ENCODE assay signal across 25 cellular contexts in the genomic region with DNA sequence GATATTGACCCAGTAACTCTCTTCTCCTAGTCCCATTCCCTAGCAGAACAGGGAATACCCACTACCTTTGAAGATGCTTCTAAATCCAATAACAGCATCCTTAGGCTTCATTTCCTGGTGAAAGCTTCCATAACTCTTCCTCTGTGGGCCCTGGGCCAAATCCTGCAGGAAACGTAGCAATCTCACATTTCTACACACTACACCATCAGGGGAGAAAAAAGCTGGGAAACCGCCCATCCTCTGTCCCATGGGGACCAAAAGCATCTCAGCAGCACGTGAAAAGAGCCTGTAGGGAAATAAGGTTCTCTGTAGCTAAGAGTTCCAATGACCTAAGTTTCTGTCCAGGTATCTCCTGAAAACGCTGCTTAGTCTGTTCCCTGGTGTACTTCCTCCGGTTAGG.
DNase-seq lines count a peak whose midpoint lies in the region; ATAC-seq and TF ChIP-seq lines count a peak whose summit lies in the region.
"Had no signal": no experiment of that assay in that cellular context is flagged by ENCODE, and none has a peak within 500 bp of the region (broad histone marks: within the 10 kb centered on the region; RNA-seq: fewer than 3 reads in every experiment).

No MANE protein-coding gene starts in this region.

- H3K27me3 Mint-ChIP-seq in endodermal cell (ENCODE audit: insufficient read depth) (peaks cover 16% of the 10 kb centered on the region), glutamatergic neuron (ENCODE audit: unreplicated experiment) (peaks cover 7% of the 10 kb centered on the region)

- no peak overlapping the region for H3K4me3 Mint-ChIP-seq in endodermal cell
- no peak overlapping the region for H3K4me3 Mint-ChIP-seq in glutamatergic neuron (ENCODE audit: unreplicated experiment)
- H3K4me3 Mint-ChIP-seq: B cell; CD14-positive monocyte; CD8-positive, alpha-beta memory T cell had no signal

- 48 to 81% methylated on average over 3 to 5 of the region's 5 CpGs for WGBS in endodermal cell (ENCODE audit: insufficient coverage in 1 of 2, insufficient read length in 1 of 2), 2 experiments
- 40 to 46% methylated on average over 5 of the region's 5 CpGs for WGBS in tibial nerve, 2 donors

- H3K4me1 ChIP-seq in endodermal cell (ENCODE audit: control insufficient read depth, insufficient read depth, low read length) (no peaks in the 10 kb centered on the region), tibial nerve (peaks cover 0 to 3% (median 0%) of the 10 kb centered on the region in 4 donors)

- no peak for TF ChIP-seq POLR2A in tibial nerve (IDR thresholded peaks at IDR 0.05)

- H3K27ac Mint-ChIP-seq in endodermal cell (no peak overlapping the region), glutamatergic neuron (ENCODE audit: unreplicated experiment) (peak overlapping the region; percentile 28)
- H3K27ac Mint-ChIP-seq: B cell, CD14-positive monocyte had no signal

- no peaks in the 10 kb centered on the region for H3K36me3 ChIP-seq in endodermal cell (ENCODE audit: control insufficient read depth, insufficient read depth, low read length)
- no peaks in the 10 kb centered on the region for H3K36me3 ChIP-seq in tibial nerve
- H3K36me3 ChIP-seq: MG63, SJSA1 had no signal

- H3K27me3 ChIP-seq in endodermal cell (ENCODE audit: control insufficient read depth, insufficient read depth, low read length, poor library complexity, severe bottlenecking) (peaks cover 12% of the 10 kb centered on the region), tibial nerve (no peaks in the 10 kb centered on the region)
- H3K27me3 ChIP-seq: MG63, SJSA1 had no signal

- H3K36me3 Mint-ChIP-seq in endodermal cell (ENCODE audit: low read depth) (no peaks in the 10 kb centered on the region), glutamatergic neuron (ENCODE audit: unreplicated experiment) (no peaks in the 10 kb centered on the region)
- H3K36me3 Mint-ChIP-seq: CD14-positive monocyte had no signal

- peaks cover 15% of the 10 kb centered on the region for H3K4me1 Mint-ChIP-seq in endodermal cell
- peaks cover 2% of the 10 kb centered on the region for H3K4me1 Mint-ChIP-seq in glutamatergic neuron (ENCODE audit: low read depth, unreplicated experiment)

- H3K4me3 ChIP-seq in endodermal cell (ENCODE audit: low read length) (no peak overlapping the region), tibial nerve (no peak overlapping the region)
- H3K4me3 ChIP-seq: GM12878, MG63, PC-9, SJSA1 had no signal

- H3K9me3 Mint-ChIP-seq in endodermal cell: no peaks in the 10 kb centered on the region
- H3K9me3 Mint-ChIP-seq in glutamatergic neuron (ENCODE audit: unreplicated experiment): peaks cover 4% of the 10 kb centered on the region
- H3K9me3 Mint-ChIP-seq: CD14-positive monocyte; CD8-positive, alpha-beta memory T cell had no signal

- TF ChIP-seq EP300 in tibial nerve (IDR thresholded peaks at IDR 0.05): no peak

- H3K9ac ChIP-seq in endodermal cell (ENCODE audit: extremely low read depth, low read length, poor library complexity, severe bottlenecking): no peak overlapping the region

- no peaks in the 10 kb centered on the region for H3K9me3 ChIP-seq in endodermal cell (ENCODE audit: control insufficient read depth, low read length)
- H3K9me3 ChIP-seq in tibial nerve: no peaks in the 10 kb centered on the region
- H3K9me3 ChIP-seq: MG63, SJSA1 had no signal

- DNase-seq in NCI-H2171 treated with DMSO at 0.1 percent for 48 hours (lab: John Stamatoyannopoulos, UW) (peak; percentile 39), endodermal cell (peak; percentile 18), glutamatergic neuron (no peak), T-helper 9 cell (no peak), tibial nerve (ENCODE audit: low spot score in 2 of 2) (no peak)
- DNase-seq: CD8-positive, alpha-beta memory T cell; DMS 273 treated with DMSO at 0.1 percent for 48 hours; DMS79; EL; GDM1; KG1; NCI-H1105 treated with DMSO at 0.1 percent for 48 hours; NCI-H2029; NCI-H526; NCI-H82; PC-9; Right ventricle myocardium superior had no signal

- no peak for ATAC-seq in HG03439 (IDR thresholded peaks at IDR 0.05; ENCODE audit: unreplicated experiment)
- no peak for ATAC-seq in GM18867 (IDR thresholded peaks at IDR 0.05; ENCODE audit: unreplicated experiment)
- ATAC-seq: GM12878, HCT116 had no signal

- TF ChIP-seq CTCF in endodermal cell (conservative IDR thresholded peaks at IDR 0.05) (no peak), glutamatergic neuron (IDR thresholded peaks at IDR 0.05; ENCODE audit: partially characterized antibody, unreplicated experiment) (no peak), tibial nerve (IDR thresholded peaks at IDR 0.05) (no peak)

- no peak overlapping the region for H3K27ac ChIP-seq in endodermal cell (ENCODE audit: low read depth, low read length)
- no peak overlapping the region for H3K27ac ChIP-seq in tibial nerve
- H3K27ac ChIP-seq: PC-9, SJSA1 had no signal

Comparison
In these comparisons a context has a peak if more than half of its experiments do, and no peak if none do; other contexts are left out.
1. DNase-seq: peak in NCI-H2171 treated with DMSO at 0.1 percent for 48 hours (single experiment) and endodermal cell (single experiment); none in glutamatergic neuron (single experiment), T-helper 9 cell (single experiment) and tibial nerve (0 of 2).